Comparison of ENCODE assay signal across 13 cellular contexts in the genomic region with DNA sequence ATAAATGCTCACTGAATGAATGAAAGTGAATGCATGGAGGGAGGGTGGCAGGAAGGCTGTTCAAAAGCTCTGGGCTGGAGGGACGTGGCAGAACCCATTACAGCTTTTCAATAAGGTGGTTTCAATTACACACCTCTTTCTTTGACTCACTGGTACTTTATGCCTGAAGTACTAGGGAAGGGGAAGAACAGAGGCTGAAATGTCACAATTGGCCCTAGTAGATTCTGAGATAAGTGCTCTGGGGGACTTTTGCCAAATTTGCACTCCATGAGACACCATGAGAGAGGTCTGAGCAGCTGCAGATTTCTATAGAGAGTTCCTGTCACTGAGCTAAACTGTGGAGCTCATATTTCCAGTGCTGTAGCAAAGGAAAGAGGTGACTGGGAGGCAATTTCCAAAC.
DNase-seq lines count a peak whose midpoint lies in the region; ATAC-seq, FAIRE-seq and TF ChIP-seq lines count a peak whose summit lies in the region.
"Had no signal": no experiment of that assay in that cellular context is flagged by ENCODE, and none has a peak within 500 bp of the region (broad histone marks: within the 10 kb centered on the region; RNA-seq: fewer than 3 reads in every experiment).

No MANE protein-coding gene starts in this region.

- POLR2A ChIA-PET in GM12878 (lab: Charles Lee), result interaction anchor here (1.0 to 1.9 kb wide), 2 partner anchors 10 to 154 kb away, joined by 3 to 6 read pairs; no protein-coding TSS in a partner anchor
- POLR2A ChIA-PET in OCI-LY7 (lab: Charles Lee), result interaction anchor here (0.6 to 2.2 kb wide), 7 partner anchors 11 to 920 kb away, joined by 3 to 9 read pairs (median 3); no protein-coding TSS in a partner anchor

- no peaks in the 10 kb centered on the region for H3K9me3 ChIP-seq in GM12878 (replicated peaks; ENCODE audit: control insufficient read depth, insufficient read depth, low read length)
- no peaks in the 10 kb centered on the region for H3K9me3 ChIP-seq in skeletal muscle tissue (ENCODE audit: control insufficient read depth in 3 of 3, low read length in 3 of 3)
- H3K9me3 ChIP-seq in OCI-LY7 (ENCODE audit: low read length), result no peaks in the 10 kb centered on the region
- H3K9me3 ChIP-seq: mucosa of descending colon had no signal

- peak overlapping the region; percentile 23; the same call in 1 of the 2 replicates for H2AFZ ChIP-seq in GM12878 (ENCODE audit: control insufficient read depth, low read depth, low read length)
- H2AFZ ChIP-seq in OCI-LY7 (ENCODE audit: low read length), result no peak overlapping the region
- H2AFZ ChIP-seq: GM23248 had no signal

- no peak for TF ChIP-seq CTCF in GM12878 (IDR thresholded peaks at IDR 0.05 in 2 of 3, conservative IDR thresholded peaks at IDR 0.05 in 1 of 3; ENCODE audit: control insufficient read depth in 2 of 3, extremely low read depth in 1 of 3, insufficient read depth in 1 of 3, low read depth in 3 of 3, low read length in 3 of 3)
- no peak for TF ChIP-seq CTCF in OCI-LY7 (conservative IDR thresholded peaks at IDR 0.05; ENCODE audit: low read length)
- TF ChIP-seq CTCF in mesothelial cell of epicardium (IDR thresholded peaks at IDR 0.05; ENCODE audit: unreplicated experiment), result no peak

- FAIRE-seq in GM12878 (lab: Jason Lieb, UNC), result no peak

- H3K27me3 Mint-ChIP-seq in mesothelial cell of epicardium (ENCODE audit: low read depth), result no peaks in the 10 kb centered on the region

- in situ Hi-C loops in GM12878 (cut with MboI), result no loop called here

- intact Hi-C loops in GM12878 (cut with micrococcal nuclease; ENCODE audit: unreplicated experiment), result no loop called here
- intact Hi-C loops in OCI-LY7 (cut with micrococcal nuclease; ENCODE audit: unreplicated experiment), result no loop called here

- H3K4me2 ChIP-seq in GM12878 (ENCODE audit: control insufficient read depth, insufficient read depth) (0 out of 2 replicates have a peak overlapping the region, but pooled peaks have one; percentile 30), OCI-LY7 (ENCODE audit: low read length) (no peak overlapping the region)

- no peak overlapping the region for H3K27ac Mint-ChIP-seq in mesothelial cell of epicardium
- H3K27ac Mint-ChIP-seq: activated B cell treated with CpG ODN at 0.5 μM for 24 hours; CD4-positive, alpha-beta memory T cell had no signal

- peaks cover 16% of the 10 kb centered on the region for H3K9me3 Mint-ChIP-seq in mesothelial cell of epicardium

- no peaks in the 10 kb centered on the region for H3K79me2 ChIP-seq in GM12878 (ENCODE audit: control insufficient read depth, insufficient read depth, low read length)
- no peaks in the 10 kb centered on the region for H3K79me2 ChIP-seq in OCI-LY7 (ENCODE audit: insufficient read depth, low read depth, low read length)

- peaks cover 22% of the 10 kb centered on the region for H3K4me1 Mint-ChIP-seq in mesothelial cell of epicardium
- H3K4me1 Mint-ChIP-seq: activated B cell treated with CpG ODN at 0.5 μM for 24 hours; CD4-positive, alpha-beta memory T cell had no signal

- no peaks in the 10 kb centered on the region for H3K36me3 ChIP-seq in GM12878 (ENCODE audit: control insufficient read depth in 2 of 2, insufficient read depth in 2 of 2, low read length in 1 of 2)
- H3K36me3 ChIP-seq in skeletal muscle tissue (ENCODE audit: control insufficient read depth in 3 of 3, insufficient read depth in 3 of 3, low read length in 3 of 3), result no peaks in the 10 kb centered on the region
- no peaks in the 10 kb centered on the region for H3K36me3 ChIP-seq in OCI-LY7 (ENCODE audit: insufficient read depth, low read length)

- CTCF ChIA-PET in GM12878 (lab: Yijun Ruan, JAX), result interaction anchor here (0.8 to 1.6 kb wide), 8 partner anchors 11 to 495 kb away, joined by 3 to 5 read pairs (median 4); no protein-coding TSS in a partner anchor
- CTCF ChIA-PET in OCI-LY7 (lab: Charles Lee; ENCODE audit: unreplicated experiment), result no interaction called here

- no peak for TF ChIP-seq RAD21 in GM12878 (IDR thresholded peaks at IDR 0.05; ENCODE audit: insufficient read depth, low read depth, low read length)

- H4K20me1 ChIP-seq in GM12878 (ENCODE audit: control insufficient read depth, insufficient read depth) (no peaks in the 10 kb centered on the region), OCI-LY7 (ENCODE audit: insufficient read depth, low read length) (no peaks in the 10 kb centered on the region)

- RAD21 ChIA-PET in GM12878 (lab: Charles Lee; ENCODE audit: unreplicated experiment), result interaction anchor here (1.0 to 1.3 kb wide), 6 partner anchors 9 to 277 kb away, joined by 3 to 6 read pairs (median 4); no protein-coding TSS in a partner anchor

- no peaks in the 10 kb centered on the region for H3K36me3 Mint-ChIP-seq in mesothelial cell of epicardium
- H3K36me3 Mint-ChIP-seq: CD4-positive, alpha-beta memory T cell had no signal

- TF ChIP-seq POLR2A in GM12878 (IDR thresholded peaks at IDR 0.05; ENCODE audit: low read depth, low read length), result no peak

- H3K4me3 ChIP-seq in GM12878, result no peak overlapping the region
- no peak overlapping the region for H3K4me3 ChIP-seq in skeletal muscle tissue (ENCODE audit: low read length in 3 of 3)
- no peak overlapping the region for H3K4me3 ChIP-seq in OCI-LY7 (ENCODE audit: low read depth, low read length, poor library complexity, severe bottlenecking)
- H3K4me3 ChIP-seq: GM23248, mucosa of descending colon had no signal

- H3K27me3 ChIP-seq in GM12878 (replicated peaks in 1 of 2; ENCODE audit: control insufficient read depth in 2 of 2, insufficient read depth in 2 of 2, low read length in 1 of 2) (no peaks in the 10 kb centered on the region), skeletal muscle tissue (ENCODE audit: control insufficient read depth in 3 of 3, insufficient read depth in 3 of 3, low read length in 3 of 3) (no peaks in the 10 kb centered on the region)

- ATAC-seq in GM18868 (IDR thresholded peaks at IDR 0.05; ENCODE audit: unreplicated experiment) (peak; percentile 75), GM12878 (peak; percentile 81)

- TF ChIP-seq EP300 in GM12878 (IDR thresholded peaks at IDR 0.05; ENCODE audit: borderline replicate concordance in 1 of 2, control insufficient read depth in 1 of 2, low read depth in 2 of 2, low read length in 2 of 2), result no peak

- H3K4me1 ChIP-seq in GM12878 (ENCODE audit: control insufficient read depth, insufficient read depth, low read length) (peaks cover 3% of the 10 kb centered on the region), skeletal muscle tissue (ENCODE audit: control insufficient read depth in 3 of 3, insufficient read depth in 3 of 3, low read length in 3 of 3) (peaks cover 0 to 10% (median 3%) of the 10 kb centered on the region in 3 donors), OCI-LY7 (ENCODE audit: insufficient read depth, low read length, poor library complexity, severe bottlenecking) (no peaks in the 10 kb centered on the region)

- SMC1A ChIA-PET in GM12878 (lab: Charles Lee; ENCODE audit: uncharacterized antibody, unreplicated experiment), result interaction anchor here (0.8 to 2.7 kb wide), 9 partner anchors 9 to 506 kb away, joined by 3 to 11 read pairs (median 4); no protein-coding TSS in a partner anchor

- H3K4me3 Mint-ChIP-seq in mesothelial cell of epicardium, result no peak overlapping the region
- H3K4me3 Mint-ChIP-seq: activated B cell treated with CpG ODN at 0.5 μM for 24 hours; CD4-positive, alpha-beta memory T cell had no signal

- 0% methylated on average over 1 of the region's 1 CpG for WGBS in GM12878 (ENCODE audit: insufficient coverage, insufficient replicate concordance, low lambda C conversion rate, missing lambda C conversion rate)

- DNase-seq in NCI-H1092 (lab: John Stamatoyannopoulos, UW) (peak; percentile 99), GM12878 (ENCODE audit: low read depth, low spot score) (peak; percentile 19), OCI-LY7 (ENCODE audit: low spot score) (no peak), mesothelial cell of epicardium (ENCODE audit: low spot score in 2 of 2, unreplicated experiment in 2 of 2) (no peak)
- DNase-seq in stimulated activated CD4-positive, alpha-beta T cell treated with anti-CD3 and anti-CD28 coated beads, Interleukin-12 subunit alpha, Interleukin-12 subunit beta, amount 100 ng/mL, for 4 hours, result no peak
- DNase-seq: activated B cell treated with CpG ODN at 0.5 μM for 24 hours; activated T-cell treated with anti-CD3 and anti-CD28 coated beads for 4 hours; amygdala; CD4-positive, alpha-beta memory T cell; GM23248 had no signal

- H3K9me2 ChIP-seq in OCI-LY7 (ENCODE audit: insufficient read depth, low read length), result no peaks in the 10 kb centered on the region

- H3K9ac ChIP-seq in GM12878 (ENCODE audit: control insufficient read depth, insufficient read depth, low read length), result no peak overlapping the region
- H3K9ac ChIP-seq in skeletal muscle tissue (ENCODE audit: low read depth in 1 of 3, low read length in 3 of 3), result no peak overlapping the region
- H3K9ac ChIP-seq: GM23248 had no signal

- H3K27ac ChIP-seq in GM12878 (ENCODE audit: control insufficient read depth, insufficient read depth), result no peak overlapping the region
- peak overlapping the region; percentile 30 for H3K27ac ChIP-seq in skeletal muscle tissue (ENCODE audit: low read depth, low read length)
- no peak overlapping the region for H3K27ac ChIP-seq in OCI-LY7 (ENCODE audit: low read depth, low read length, poor library complexity, severe bottlenecking)
- H3K27ac ChIP-seq: GM23248 had no signal

- BruUV-seq in GM12878 (replicated peaks; lab: Mats Ljungman, UMichigan) (no TSS peak), OCI-LY7 (replicated peaks; lab: Mats Ljungman, UMichigan) (no TSS peak)

TF ChIP-seq in GM12878, 131 proteins besides CTCF, POLR2A, EP300 and RAD21:
- TF ChIP-seq NR2C2 (IDR thresholded peaks at IDR 0.05; ENCODE audit: borderline replicate concordance, control insufficient read depth, insufficient read length, low read depth), result no peak
- TF ChIP-seq TCF7 (IDR thresholded peaks at IDR 0.05; ENCODE audit: borderline replicate concordance), result no peak
- peak; percentile 30; the same call in 1 of the 2 replicates for TF ChIP-seq MTA2 (IDR thresholded peaks at IDR 0.05; ENCODE audit: low read depth)

Comparison
In these comparisons a context has a peak if more than half of its experiments do, and no peak if none do; other contexts are left out.
1. DNase-seq: peak in NCI-H1092 (single experiment) and GM12878 (single experiment); none in stimulated activated CD4-positive, alpha-beta T cell treated with anti-CD3 and anti-CD28 coated beads, Interleukin-12 subunit alpha, Interleukin-12 subunit beta, amount 100 ng/mL, for 4 hours (single experiment), OCI-LY7 (single experiment) and mesothelial cell of epicardium (0 of 2).